Comparison of ENCODE assay signal across 13 cellular contexts in genomic region chr9:4504250-4504649, GRCh38. TPM values are rescaled to one million over a fixed set of nuclear protein-coding genes. Genes with fewer than 3 reads are reported as not detected.
DNase-seq lines count a peak whose midpoint lies in the region; ATAC-seq and TF ChIP-seq lines count a peak whose summit lies in the region.
"Had no signal": no experiment of that assay in that cellular context is flagged by ENCODE, and none has a peak within 500 bp of the region (broad histone marks: within the 10 kb centered on the region; RNA-seq: fewer than 3 reads in every experiment).

No MANE protein-coding gene starts in this region.

- H3K27ac ChIP-seq in 22Rv1 = peak overlapping the region; percentile 58

- CTCF ChIA-PET in Calu3 (lab: Charles Lee) = no interaction called here

- no peak overlapping the region for H3K4me3 Mint-ChIP-seq in Calu3 (ENCODE audit: low read depth, unreplicated experiment)
- H3K4me3 Mint-ChIP-seq: CD4-positive, alpha-beta memory T cell; HFFc6 had no signal

- peak; percentile 4 for ATAC-seq in left lobe of liver

- DNase-seq in Calu3 (no peak), left lobe of liver (ENCODE audit: low spot score) (no peak), NCI-H526 treated with DMSO at 0.1 percent for 48 hours (lab: John Stamatoyannopoulos, UW) (no peak), COLO668 (lab: John Stamatoyannopoulos, UW; ENCODE audit: unreplicated experiment) (no peak)
- no peak for DNase-seq in activated naive CD4-positive, alpha-beta T cell treated with anti-CD3 and anti-CD28 coated beads, Interleukin-2, amount 50 U/mL, for 16 hours
- DNase-seq: C1 segment of cervical spinal cord; CD4-positive, alpha-beta memory T cell; DMS53; DMS79 treated with DMSO at 0.1 percent for 48 hours; GF-D8; GOT3; HFFc6 had no signal

- BruUV-seq in Calu3 (replicated peaks; lab: Mats Ljungman, UMichigan) = no TSS peak

- no peaks in the 10 kb centered on the region for H3K9me3 Mint-ChIP-seq in Calu3 (ENCODE audit: low read depth, unreplicated experiment)
- H3K9me3 Mint-ChIP-seq: CD4-positive, alpha-beta memory T cell; HFFc6 had no signal

- H3K27me3 Mint-ChIP-seq in Calu3 (ENCODE audit: unreplicated experiment) = no peaks in the 10 kb centered on the region

- H3K36me3 Mint-ChIP-seq in Calu3 (ENCODE audit: insufficient read depth, unreplicated experiment) = peaks cover 43% of the 10 kb centered on the region
- H3K36me3 Mint-ChIP-seq: CD4-positive, alpha-beta memory T cell had no signal

- TF ChIP-seq CTCF in 22Rv1 (IDR thresholded peaks at IDR 0.05) = no peak
- TF ChIP-seq CTCF in Calu3 (IDR thresholded peaks at IDR 0.05; ENCODE audit: unreplicated experiment) = no peak

- peak overlapping the region; percentile 54 for H3K27ac Mint-ChIP-seq in Calu3 (ENCODE audit: unreplicated experiment)
- H3K27ac Mint-ChIP-seq: CD4-positive, alpha-beta memory T cell; HFFc6 had no signal

- peaks cover 57% of the 10 kb centered on the region for H3K4me1 Mint-ChIP-seq in Calu3 (ENCODE audit: low read depth, unreplicated experiment)
- H3K4me1 Mint-ChIP-seq: CD4-positive, alpha-beta memory T cell had no signal

- intact Hi-C loops in Calu3 (cut with micrococcal nuclease; ENCODE audit: unreplicated experiment) = no loop called here

RNA-seq across cellular contexts. Expression of gene SLC1A1, which starts 14.0 kb away (rescaled TPM):
- total RNA-seq in Calu3 (2022) (71.6 and 81.4 TPM in 2 replicates), left lobe of liver (23.1 TPM)
